In the genomic region with DNA sequence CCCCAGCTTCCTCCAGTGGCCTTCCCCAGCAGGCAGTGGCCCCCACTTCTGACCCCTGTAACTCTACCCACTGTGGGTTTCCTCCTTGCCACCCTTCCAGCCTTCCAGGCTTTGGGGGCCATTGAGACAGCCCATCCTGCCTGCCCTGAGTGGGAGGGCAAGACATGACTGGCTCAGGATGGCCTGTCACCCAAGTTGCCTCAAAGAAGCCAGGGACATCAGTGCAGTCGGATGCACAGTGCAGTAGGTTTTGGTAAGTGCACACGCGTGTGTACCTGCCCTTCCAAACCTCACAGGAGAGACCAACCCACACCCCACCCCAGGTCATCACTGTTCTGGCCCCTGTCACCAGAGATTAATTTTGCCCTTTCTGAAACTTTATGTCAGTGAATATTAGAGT, we compare ENCODE assay signal across 19 cellular contexts. TPM values are rescaled to one million over a fixed set of nuclear protein-coding genes. Genes with fewer than 3 reads are reported as not detected.
DNase-seq lines count a peak whose midpoint lies in the region; ATAC-seq and TF ChIP-seq lines count a peak whose summit lies in the region.
"Had no signal": no experiment of that assay in that cellular context is flagged by ENCODE, and none has a peak within 500 bp of the region (broad histone marks: within the 10 kb centered on the region; RNA-seq: fewer than 3 reads in every experiment).

No MANE protein-coding gene starts in this region.

- H3K4me3 Mint-ChIP-seq in CD4-positive, CD25-positive, alpha-beta regulatory T cell: no peak overlapping the region
- H3K4me3 Mint-ChIP-seq in CD8-positive, alpha-beta memory T cell: peak overlapping the region in 2 of 7 donors; percentile 28 to 49
- H3K4me3 Mint-ChIP-seq in central memory CD8-positive, alpha-beta T cell: peak overlapping the region; percentile 13
- H3K4me3 Mint-ChIP-seq in nephron: no peak overlapping the region
- H3K4me3 Mint-ChIP-seq: H9 had no signal

- CTCF ChIA-PET in CD8-positive, alpha-beta memory T cell (lab: Charles Lee): interaction anchor here (1.8 to 2.3 kb wide), 2 partner anchors 86 to 183 kb away, joined by 4 to 7 read pairs; no protein-coding TSS in a partner anchor

- H3K9me3 ChIP-seq in CD4-positive, CD25-positive, alpha-beta regulatory T cell (ENCODE audit: control insufficient read depth in 2 of 2, low read length in 2 of 2): no peaks in the 10 kb centered on the region
- no peaks in the 10 kb centered on the region for H3K9me3 ChIP-seq in CD8-positive, alpha-beta memory T cell (ENCODE audit: low read length)

- peaks cover 7% of the 10 kb centered on the region for H3K36me3 Mint-ChIP-seq in CD4-positive, CD25-positive, alpha-beta regulatory T cell
- peaks cover 0 to 20% (median 3%) of the 10 kb centered on the region in 3 donors for H3K36me3 Mint-ChIP-seq in CD8-positive, alpha-beta memory T cell
- peaks cover 1% of the 10 kb centered on the region for H3K36me3 Mint-ChIP-seq in central memory CD8-positive, alpha-beta T cell (ENCODE audit: insufficient read depth)
- H3K36me3 Mint-ChIP-seq in nephron (ENCODE audit: low read depth): peaks cover 23% of the 10 kb centered on the region

- DNase-seq in CD4-positive, CD25-positive, alpha-beta regulatory T cell: no peak
- DNase-seq in CD8-positive, alpha-beta memory T cell: no peak
- DNase-seq in central memory CD8-positive, alpha-beta T cell (ENCODE audit: low spot score in 2 of 2): no peak
- no peak for DNase-seq in C1 segment of cervical spinal cord (lab: John Stamatoyannopoulos, UW)
- DNase-seq in effector CD4-positive, alpha-beta T cell: no peak
- DNase-seq in superior temporal gyrus (ENCODE audit: extremely low spot score): no peak
- DNase-seq: activated CD8-positive, alpha-beta memory T cell treated with anti-CD3 and anti-CD28 coated beads for 24 hours; activated T-cell treated with anti-CD3 and anti-CD28 coated beads, Interleukin-2, amount 50 U/mL, for 48 hours; AML-193; foreskin keratinocyte; GDM1; H9; kidney glomerular epithelial cell; NCI-H1417 treated with DMSO at 0.1 percent for 48 hours; NCI-H774; stimulated activated CD4-positive, alpha-beta T cell treated with anti-CD3 and anti-CD28 coated beads, Interleukin-4, amount 100 ng/mL, for 24 hours had no signal

- H3K27ac ChIP-seq in CD4-positive, CD25-positive, alpha-beta regulatory T cell (ENCODE audit: insufficient read depth, low read length, poor library complexity, severe bottlenecking): no peak overlapping the region
- H3K27ac ChIP-seq in CD8-positive, alpha-beta memory T cell (ENCODE audit: low read depth, low read length): no peak overlapping the region
- H3K27ac ChIP-seq: foreskin keratinocyte had no signal

- H3K4me1 ChIP-seq in CD4-positive, CD25-positive, alpha-beta regulatory T cell (ENCODE audit: control insufficient read depth, insufficient read depth, low read length, poor library complexity, severe bottlenecking): peaks cover 34% of the 10 kb centered on the region
- peaks cover 32% of the 10 kb centered on the region for H3K4me1 ChIP-seq in CD8-positive, alpha-beta memory T cell (ENCODE audit: insufficient read depth, low read length)

- POLR2A ChIA-PET in CD8-positive, alpha-beta memory T cell (lab: Charles Lee): no interaction called here

- H3K27ac Mint-ChIP-seq in CD4-positive, CD25-positive, alpha-beta regulatory T cell: peak overlapping the region in 2 of 3 donors; percentile 76 to 92
- H3K27ac Mint-ChIP-seq in CD8-positive, alpha-beta memory T cell: peak overlapping the region; percentile 56 to 98 (median 82)
- peak overlapping the region; percentile 87 for H3K27ac Mint-ChIP-seq in central memory CD8-positive, alpha-beta T cell (ENCODE audit: low read depth)
- H3K27ac Mint-ChIP-seq in nephron: peak overlapping the region in 2 of 3 experiments; percentile 59 to 72

- ATAC-seq in CD4-positive, CD25-positive, alpha-beta regulatory T cell (ENCODE audit: low read depth in 2 of 2): no peak
- no peak for ATAC-seq in central memory CD8-positive, alpha-beta T cell (replicated peaks; ENCODE audit: extremely low read depth, poor library complexity, severe bottlenecking)
- ATAC-seq: foreskin keratinocyte, HepG2 had no signal

- H3K27me3 Mint-ChIP-seq in CD4-positive, CD25-positive, alpha-beta regulatory T cell: no peaks in the 10 kb centered on the region
- H3K27me3 Mint-ChIP-seq in CD8-positive, alpha-beta memory T cell: no peaks in the 10 kb centered on the region
- no peaks in the 10 kb centered on the region for H3K27me3 Mint-ChIP-seq in central memory CD8-positive, alpha-beta T cell
- H3K27me3 Mint-ChIP-seq in nephron (ENCODE audit: low read depth): peaks cover 4% of the 10 kb centered on the region

- H3K27me3 ChIP-seq in CD4-positive, CD25-positive, alpha-beta regulatory T cell (ENCODE audit: control insufficient read depth, insufficient read depth, low read length): no peaks in the 10 kb centered on the region
- no peaks in the 10 kb centered on the region for H3K27me3 ChIP-seq in CD8-positive, alpha-beta memory T cell (ENCODE audit: insufficient read depth, low read length, poor library complexity, severe bottlenecking)

- H3K36me3 ChIP-seq in CD4-positive, CD25-positive, alpha-beta regulatory T cell (ENCODE audit: control insufficient read depth, insufficient read depth, low read length): peaks cover 15% of the 10 kb centered on the region
- peaks cover 7% of the 10 kb centered on the region for H3K36me3 ChIP-seq in CD8-positive, alpha-beta memory T cell (ENCODE audit: insufficient read depth, low read length)

- TF ChIP-seq CTCF in nephron (IDR thresholded peaks at IDR 0.05; ENCODE audit: unreplicated experiment in 3 of 3): no peak

- no peaks in the 10 kb centered on the region for H3K9me3 Mint-ChIP-seq in CD4-positive, CD25-positive, alpha-beta regulatory T cell
- no peaks in the 10 kb centered on the region for H3K9me3 Mint-ChIP-seq in CD8-positive, alpha-beta memory T cell
- no peaks in the 10 kb centered on the region for H3K9me3 Mint-ChIP-seq in central memory CD8-positive, alpha-beta T cell
- H3K9me3 Mint-ChIP-seq in nephron: no peaks in the 10 kb centered on the region

- no peak overlapping the region for H3K4me3 ChIP-seq in CD4-positive, CD25-positive, alpha-beta regulatory T cell (ENCODE audit: low read depth, low read length)
- no peak overlapping the region for H3K4me3 ChIP-seq in CD8-positive, alpha-beta memory T cell (ENCODE audit: low read length)
- H3K4me3 ChIP-seq: smooth muscle cell had no signal

- H3K4me1 Mint-ChIP-seq in CD4-positive, CD25-positive, alpha-beta regulatory T cell: peaks cover 0 to 46% (median 24%) of the 10 kb centered on the region in 4 donors
- peaks cover 40 to 54% (median 44%) of the 10 kb centered on the region in 3 donors for H3K4me1 Mint-ChIP-seq in CD8-positive, alpha-beta memory T cell
- peaks cover 43% of the 10 kb centered on the region for H3K4me1 Mint-ChIP-seq in central memory CD8-positive, alpha-beta T cell
- H3K4me1 Mint-ChIP-seq in nephron: peaks cover 42% of the 10 kb centered on the region

RNA-seq across cellular contexts. Expression of a gene that starts 22.7 kb away (rescaled TPM):
- total RNA-seq in CD4-positive, CD25-positive, alpha-beta regulatory T cell: 110 TPM
- polyA plus RNA-seq in CD4-positive, CD25-positive, alpha-beta regulatory T cell: 1 to 10 TPM; 2.9 to 5.0 (median 4.4) TPM
- 100 to 1,000 TPM; 119 to 122 TPM for total RNA-seq in CD8-positive, alpha-beta memory T cell
- polyA plus RNA-seq in CD8-positive, alpha-beta memory T cell: 9.8 TPM

RNA-seq across cellular contexts. Expression of a gene that starts 25.1 kb away (rescaled TPM):
- 670 TPM for total RNA-seq in CD4-positive, CD25-positive, alpha-beta regulatory T cell
- polyA plus RNA-seq in CD4-positive, CD25-positive, alpha-beta regulatory T cell: 1,000 to 10,000 TPM; 4,149 to 4,426 (median 4,258) TPM
- total RNA-seq in CD8-positive, alpha-beta memory T cell: 1,000 to 10,000 TPM; 3,369 to 3,448 TPM
- 3,693 TPM for polyA plus RNA-seq in CD8-positive, alpha-beta memory T cell
